21 cellular contexts compared by ENCODE assay signal in genomic region chr9:28163619-28164018, GRCh38.
"Had no signal": no experiment of that assay in that cellular context is flagged by ENCODE, and none has a peak within 500 bp of the region (broad histone marks: within the 10 kb centered on the region; RNA-seq: fewer than 3 reads in every experiment).

No MANE protein-coding gene starts in this region.

- DNase-seq: cortex of kidney; effector memory CD8-positive, alpha-beta T cell; heart left ventricle; kidney; mesenchymal stem cell; mucosa of descending colon; naive B cell; pancreas; right cardiac atrium; sigmoid colon; stimulated activated CD4-positive, alpha-beta T cell treated with anti-CD3 and anti-CD28 coated beads, Interleukin-2, amount 100 ng/mL, for 24 hours; stimulated activated CD4-positive, alpha-beta T cell treated with anti-CD3 and anti-CD28 coated beads, Interleukin-4, amount 100 ng/mL, for 24 hours; stimulated activated naive CD4-positive, alpha-beta T cell treated with Interleukin-2 at 50 U/mL for 16 hours; stomach; thyroid gland; trophoblast cell had no signal

- ATAC-seq: effector memory CD8-positive, alpha-beta T cell; foreskin keratinocyte; gastroesophageal sphincter; heart left ventricle; left lobe of liver; mucosa of descending colon; natural killer cell treated with Interleukin-12 subunit alpha and Interleukin-12 subunit beta and Interleukin-15 and Interleukin-18, amount 100 ng/mL, for 72 hours; pancreas; right cardiac atrium; stimulated activated effector memory CD8-positive, alpha-beta T cell treated with anti-CD3 and anti-CD28 coated beads, Interleukin-12 subunit alpha, Interleukin-12 subunit beta, amount 100 ng/mL, for 72 hours had no signal
